ENCODE assay signal across 13 cellular contexts in genomic region chr11:75195164-75195962, GRCh38. TPM values are rescaled to one million over a fixed set of nuclear protein-coding genes. Genes with fewer than 3 reads are reported as not detected.
DNase-seq lines count a peak whose midpoint lies in the region; ATAC-seq and TF ChIP-seq lines count a peak whose summit lies in the region.
"Had no signal": no experiment of that assay in that cellular context is flagged by ENCODE, and none has a peak within 500 bp of the region (broad histone marks: within the 10 kb centered on the region; RNA-seq: fewer than 3 reads in every experiment).

No MANE protein-coding gene starts in this region.

- no peaks in the 10 kb centered on the region for H3K27me3 ChIP-seq in psoas muscle (ENCODE audit: insufficient read depth in 3 of 3, low read length in 2 of 3)
- H3K27me3 ChIP-seq in esophagus squamous epithelium = no peaks in the 10 kb centered on the region
- H3K27me3 ChIP-seq: brain microvascular endothelial cell, esophagus muscularis mucosa had no signal

- no peak for TF ChIP-seq POLR2A in esophagus squamous epithelium (IDR thresholded peaks at IDR 0.05)

- TF ChIP-seq CTCF in psoas muscle (IDR thresholded peaks at IDR 0.05) = no peak
- TF ChIP-seq CTCF in esophagus squamous epithelium (IDR thresholded peaks at IDR 0.05) = no peak
- no peak for TF ChIP-seq CTCF in osteocyte (IDR thresholded peaks at IDR 0.05)

- H3K36me3 Mint-ChIP-seq in osteocyte (ENCODE audit: unreplicated experiment) = no peaks in the 10 kb centered on the region

- ATAC-seq in SK-N-SH treated with all-trans-retinoic acid at 6 μM for 48 hours = peak; percentile 61
- peak; percentile 91 to 92 for ATAC-seq in left cardiac atrium
- ATAC-seq in psoas muscle = peak in 3 of 4 donors; percentile 30 to 59 (median 48)

- WGBS in psoas muscle, 3 donors = 62 to 75% (median 62%) methylated on average over 7 of the region's 7 CpGs
- 50 to 89% methylated on average over 3 to 5 of the region's 7 CpGs for WGBS in esophagus squamous epithelium, 2 donors

- DNase-seq in DMS79 treated with DMSO at 0.1 percent for 48 hours (lab: John Stamatoyannopoulos, UW) (peak; percentile 86), left cardiac atrium (peak; percentile 88), psoas muscle (peak in 1 of 2 donors; percentile 67), esophagus squamous epithelium (lab: John Stamatoyannopoulos, UW) (no peak), activated gamma-delta T cell (lab: John Stamatoyannopoulos, UW) (no peak), NK-92 (lab: John Stamatoyannopoulos, UW; ENCODE audit: unreplicated experiment) (no peak), osteocyte (ENCODE audit: extremely low spot score, unreplicated experiment) (no peak)
- DNase-seq: brain microvascular endothelial cell, kidney glomerular epithelial cell, NCI-H510A had no signal

- no peaks in the 10 kb centered on the region for H3K4me1 ChIP-seq in psoas muscle
- H3K4me1 ChIP-seq in esophagus squamous epithelium = peaks cover 22 to 57% (median 29%) of the 10 kb centered on the region in 3 donors

- intact Hi-C loops in left cardiac atrium (cut with DNase I) = loop anchor here in 1 of 2 donors (1.0 kb wide), 1 partner anchor 20 kb away; no protein-coding TSS in a partner anchor
- intact Hi-C loops in psoas muscle (cut with DNase I) = no loop called here
- intact Hi-C loops in esophagus squamous epithelium (cut with DNase I) = no loop called here

- H3K4me3 Mint-ChIP-seq in osteocyte (ENCODE audit: unreplicated experiment) = no peak overlapping the region

- no peaks in the 10 kb centered on the region for H3K9me3 Mint-ChIP-seq in osteocyte (ENCODE audit: unreplicated experiment)

- H3K36me3 ChIP-seq in psoas muscle (ENCODE audit: insufficient read depth in 1 of 2, low read depth in 1 of 2) = no peaks in the 10 kb centered on the region
- peaks cover 0 to 10% (median 0%) of the 10 kb centered on the region in 3 donors for H3K36me3 ChIP-seq in esophagus squamous epithelium
- H3K36me3 ChIP-seq: brain microvascular endothelial cell had no signal

- H3K4me1 Mint-ChIP-seq in osteocyte (ENCODE audit: unreplicated experiment) = no peaks in the 10 kb centered on the region

- H3K27me3 Mint-ChIP-seq in osteocyte (ENCODE audit: unreplicated experiment) = peaks cover 21% of the 10 kb centered on the region

- H3K27ac ChIP-seq in psoas muscle = no peak overlapping the region
- H3K27ac ChIP-seq in esophagus squamous epithelium = peak overlapping the region in 1 of 4 donors; percentile 49
- H3K27ac ChIP-seq: brain microvascular endothelial cell, esophagus muscularis mucosa, SK-N-MC had no signal

- no peak overlapping the region for H3K4me3 ChIP-seq in psoas muscle
- no peak overlapping the region for H3K4me3 ChIP-seq in esophagus squamous epithelium
- H3K4me3 ChIP-seq: esophagus muscularis mucosa, SK-N-MC had no signal

- H3K27ac Mint-ChIP-seq in osteocyte (ENCODE audit: unreplicated experiment) = no peak overlapping the region

- H3K9me3 ChIP-seq in psoas muscle (no peaks in the 10 kb centered on the region), esophagus squamous epithelium (no peaks in the 10 kb centered on the region)
- H3K9me3 ChIP-seq: esophagus muscularis mucosa had no signal

TF ChIP-seq in SK-N-SH treated with all-trans-retinoic acid at 6 μM for 48 hours, 23 proteins besides CTCF, POLR2A, EP300 and RAD21:
- TF ChIP-seq, protein P1, sequence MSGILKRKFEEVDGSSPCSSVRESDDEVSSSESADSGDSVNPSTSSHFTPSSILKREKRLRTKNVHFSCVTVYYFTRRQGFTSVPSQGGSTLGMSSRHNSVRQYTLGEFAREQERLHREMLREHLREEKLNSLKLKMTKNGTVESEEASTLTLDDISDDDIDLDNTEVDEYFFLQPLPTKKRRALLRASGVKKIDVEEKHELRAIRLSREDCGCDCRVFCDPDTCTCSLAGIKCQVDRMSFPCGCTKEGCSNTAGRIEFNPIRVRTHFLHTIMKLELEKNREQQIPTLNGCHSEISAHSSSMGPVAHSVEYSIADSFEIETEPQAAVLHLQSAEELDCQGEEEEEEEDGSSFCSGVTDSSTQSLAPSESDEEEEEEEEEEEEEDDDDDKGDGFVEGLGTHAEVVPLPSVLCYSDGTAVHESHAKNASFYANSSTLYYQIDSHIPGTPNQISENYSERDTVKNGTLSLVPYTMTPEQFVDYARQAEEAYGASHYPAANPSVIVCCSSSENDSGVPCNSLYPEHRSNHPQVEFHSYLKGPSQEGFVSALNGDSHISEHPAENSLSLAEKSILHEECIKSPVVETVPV (CRISPR knock-in tag; IDR thresholded peaks at IDR 0.05) = no peak
- no peak for TF ChIP-seq ZNF565 (CRISPR knock-in tag; conservative IDR thresholded peaks at IDR 0.05; ENCODE audit: low read depth)
- TF ChIP-seq OSR1 (CRISPR knock-in tag; IDR thresholded peaks at IDR 0.05) = no peak
- TF ChIP-seq CREB5 (CRISPR knock-in tag; IDR thresholded peaks at IDR 0.05; ENCODE audit: low read depth) = no peak
- no peak for TF ChIP-seq GLIS3 (CRISPR knock-in tag; IDR thresholded peaks at IDR 0.05)
- TF ChIP-seq ISL1 (CRISPR knock-in tag; IDR thresholded peaks at IDR 0.05) = no peak
- TF ChIP-seq RARB (CRISPR knock-in tag; IDR thresholded peaks at IDR 0.05) = no peak
- TF ChIP-seq TCF4 (CRISPR knock-in tag; IDR thresholded peaks at IDR 0.05; ENCODE audit: borderline replicate concordance) = no peak
- no peak for TF ChIP-seq SNAI2 (CRISPR knock-in tag; IDR thresholded peaks at IDR 0.05)
- no peak for TF ChIP-seq ZFP3 (CRISPR knock-in tag; IDR thresholded peaks at IDR 0.05)
- no peak for TF ChIP-seq ESRRG (CRISPR knock-in tag; IDR thresholded peaks at IDR 0.05)
- no peak for TF ChIP-seq BACH2 (CRISPR knock-in tag; IDR thresholded peaks at IDR 0.05; ENCODE audit: borderline replicate concordance)
- TF ChIP-seq ARNTL (CRISPR knock-in tag; IDR thresholded peaks at IDR 0.05; ENCODE audit: borderline replicate concordance, low read depth) = no peak

RNA-seq across cellular contexts. Expression of gene SLCO2B1, which starts 44.5 kb away (rescaled TPM):
- total RNA-seq in left cardiac atrium (10 to 100 TPM; 49.0 to 55.8 TPM), psoas muscle (10 to 100 TPM; 10.7 to 17.7 (median 12.3) TPM), esophagus squamous epithelium (10 to 100 TPM in 3 of 4 donors, 1 to 10 TPM in 1; 3.6 to 35.7 (median 16.1) TPM), osteocyte (0.18 and 0.54 TPM in 2 replicates)
- 1 to 10 TPM; 1.2 to 5.6 (median 1.7) TPM for polyA plus RNA-seq in psoas muscle

RNA-seq across cellular contexts. Expression of gene TPBGL, which starts 45.2 kb away (rescaled TPM):
- under 1 TPM; 0.21 to 0.42 TPM for total RNA-seq in left cardiac atrium
- under 1 TPM in 1 of 4 donors, not detected in 3; 0.11 TPM for total RNA-seq in psoas muscle
- polyA plus RNA-seq in psoas muscle = under 1 TPM in 2 of 3 donors, not detected in 1; 0.01 to 0.05 TPM
- total RNA-seq in esophagus squamous epithelium = under 1 TPM in 1 of 4 donors, not detected in 3; 0.09 TPM
- total RNA-seq in osteocyte = 0.13 TPM in 1 of 2 replicates, not detected in the other

Comparison
In these comparisons a context has a peak if more than half of its experiments do, and no peak if none do; other contexts are left out.
1. DNase-seq: peak in DMS79 treated with DMSO at 0.1 percent for 48 hours (single experiment) and left cardiac atrium (single experiment); none in esophagus squamous epithelium (single experiment), activated gamma-delta T cell (single experiment), NK-92 (single experiment) and osteocyte (single experiment).
2. Peak in every context shown above with its lines, with median percentiles within 50 percentile points of each other: ATAC-seq.